In the genomic region with DNA sequence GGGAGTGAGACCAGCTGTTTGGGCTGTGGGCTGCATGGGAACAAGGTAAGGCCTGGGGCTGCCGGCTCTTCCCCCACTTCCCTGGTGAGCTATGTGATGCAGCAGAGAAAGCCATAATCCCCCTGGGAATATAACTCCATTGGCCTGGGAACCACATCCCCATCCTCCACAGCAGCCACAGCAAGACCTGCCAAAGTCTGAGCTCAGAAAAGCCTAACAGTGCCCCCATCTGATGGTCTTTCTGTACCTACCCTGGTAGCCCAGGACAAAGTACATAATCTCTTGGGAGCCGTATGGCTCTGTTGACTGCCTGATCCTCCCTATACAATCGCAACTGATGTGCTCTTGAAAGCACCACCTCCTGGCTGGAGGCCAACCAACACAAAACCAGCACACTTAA, we compare ENCODE assay signal across 1 cellular context.
TF ChIP-seq lines count a peak whose summit lies in the region.

No MANE protein-coding gene starts in this region.

TF ChIP-seq in H1, 55 proteins besides CTCF, POLR2A, EP300 and RAD21 (continued from another document):
- TF ChIP-seq CHD7 (IDR thresholded peaks at IDR 0.05; ENCODE audit: insufficient replicate concordance, low read length) (no peak), TAF7 (optimal IDR thresholded peaks at IDR 0.05; ENCODE audit: borderline replicate concordance, low read depth, low read length) (no peak), KDM4A (IDR thresholded peaks at IDR 0.05; ENCODE audit: low read depth, low read length, severe bottlenecking) (no peak), RXRA (IDR thresholded peaks at IDR 0.05; ENCODE audit: insufficient read depth, low read depth, low read length) (no peak), POU5F1 (IDR thresholded peaks at IDR 0.05; ENCODE audit: low read depth, low read length) (no peak), CREB1 (IDR thresholded peaks at IDR 0.05) (no peak), JUND (IDR thresholded peaks at IDR 0.05; ENCODE audit: low read length) (no peak), EZH2 (IDR thresholded peaks at IDR 0.05; ENCODE audit: low read depth, low read length, severe bottlenecking) (no peak), CHD1 (IDR thresholded peaks at IDR 0.05; ENCODE audit: low read depth, low read length) (no peak)
- TF ChIP-seq, protein P1, sequence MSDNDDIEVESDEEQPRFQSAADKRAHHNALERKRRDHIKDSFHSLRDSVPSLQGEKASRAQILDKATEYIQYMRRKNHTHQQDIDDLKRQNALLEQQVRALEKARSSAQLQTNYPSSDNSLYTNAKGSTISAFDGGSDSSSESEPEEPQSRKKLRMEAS (IDR thresholded peaks at IDR 0.05): no peak
- TF ChIP-seq, protein P2, sequence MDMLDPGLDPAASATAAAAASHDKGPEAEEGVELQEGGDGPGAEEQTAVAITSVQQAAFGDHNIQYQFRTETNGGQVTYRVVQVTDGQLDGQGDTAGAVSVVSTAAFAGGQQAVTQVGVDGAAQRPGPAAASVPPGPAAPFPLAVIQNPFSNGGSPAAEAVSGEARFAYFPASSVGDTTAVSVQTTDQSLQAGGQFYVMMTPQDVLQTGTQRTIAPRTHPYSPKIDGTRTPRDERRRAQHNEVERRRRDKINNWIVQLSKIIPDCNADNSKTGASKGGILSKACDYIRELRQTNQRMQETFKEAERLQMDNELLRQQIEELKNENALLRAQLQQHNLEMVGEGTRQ (IDR thresholded peaks at IDR 0.05; ENCODE audit: low read length): no peak
